ENCODE assay signal across 8 cellular contexts in genomic region chr14:77593501-77593911, GRCh38. TPM values are rescaled to one million over a fixed set of nuclear protein-coding genes. Genes with fewer than 3 reads are reported as not detected.
DNase-seq lines count a peak whose midpoint lies in the region; ATAC-seq and TF ChIP-seq lines count a peak whose summit lies in the region.

No MANE protein-coding gene starts in this region.

- H2BK15ac ChIP-seq in neuronal stem cell (ENCODE audit: low read length), result no peak overlapping the region

- no peak overlapping the region for H3K23ac ChIP-seq in neuronal stem cell (ENCODE audit: low read depth, low read length, poor library complexity)

- no peak overlapping the region for H3K4me3 ChIP-seq in SJCRH30
- H3K4me3 ChIP-seq in fibroblast of villous mesenchyme (ENCODE audit: low read depth, low read length), result no peak overlapping the region
- no peak overlapping the region for H3K4me3 ChIP-seq in neuronal stem cell (ENCODE audit: low read length in 2 of 2)

- peak overlapping the region; percentile 53 for H3K4me3 Mint-ChIP-seq in activated naive CD4-positive, alpha-beta T cell treated with anti-CD3 and anti-CD28 coated beads, Interleukin-2, amount 50 U/mL, for 24 hours

- H3K4me2 ChIP-seq in neuronal stem cell (ENCODE audit: insufficient read depth, low read length, poor library complexity, severe bottlenecking), result no peak overlapping the region

- no peaks in the 10 kb centered on the region for H3K27me3 Mint-ChIP-seq in activated naive CD4-positive, alpha-beta T cell treated with anti-CD3 and anti-CD28 coated beads, Interleukin-2, amount 50 U/mL, for 24 hours

- no peak overlapping the region for H2BK5ac ChIP-seq in neuronal stem cell (ENCODE audit: low read length)

- ATAC-seq in HG03095 (IDR thresholded peaks at IDR 0.05; ENCODE audit: unreplicated experiment) (peak; percentile 60), HG02623 (IDR thresholded peaks at IDR 0.05; ENCODE audit: unreplicated experiment) (no peak)

- H2AK5ac ChIP-seq in neuronal stem cell (ENCODE audit: low read depth, low read length), result no peak overlapping the region

- no peak overlapping the region for H2AFZ ChIP-seq in neuronal stem cell (ENCODE audit: low read length)

- no peak overlapping the region for H2BK12ac ChIP-seq in neuronal stem cell (ENCODE audit: low read length)

- H3K9me3 Mint-ChIP-seq in activated naive CD4-positive, alpha-beta T cell treated with anti-CD3 and anti-CD28 coated beads, Interleukin-2, amount 50 U/mL, for 24 hours, result no peaks in the 10 kb centered on the region

- peak overlapping the region; percentile 73 for H3K27ac Mint-ChIP-seq in activated naive CD4-positive, alpha-beta T cell treated with anti-CD3 and anti-CD28 coated beads, Interleukin-2, amount 50 U/mL, for 24 hours

- no CpG with 5 or more reads among the region's 2 CpGs for WGBS in neuronal stem cell (ENCODE audit: extremely low coverage in 2 of 2, insufficient read length in 2 of 2, insufficient replicate concordance in 1 of 2), 2 donors

- no peak for DNase-seq in activated naive CD4-positive, alpha-beta T cell (lab: John Stamatoyannopoulos, UW)
- DNase-seq in SJCRH30, result no peak
- peak; percentile 51 for DNase-seq in fibroblast of villous mesenchyme (ENCODE audit: low read depth)
- no peak for DNase-seq in neuronal stem cell (ENCODE audit: low spot score)
- DNase-seq in islet precursor cell, result no peak

- no peak for TF ChIP-seq CTCF in fibroblast of villous mesenchyme (IDR thresholded peaks at IDR 0.05; ENCODE audit: insufficient read depth, low read depth, low read length)

- no peak overlapping the region for H4K8ac ChIP-seq in neuronal stem cell (ENCODE audit: low read depth, low read length)

- peaks cover 58% of the 10 kb centered on the region for H3K4me1 Mint-ChIP-seq in activated naive CD4-positive, alpha-beta T cell treated with anti-CD3 and anti-CD28 coated beads, Interleukin-2, amount 50 U/mL, for 24 hours

- H3K18ac ChIP-seq in neuronal stem cell (ENCODE audit: low read length), result no peak overlapping the region

- no peak overlapping the region for H4K91ac ChIP-seq in neuronal stem cell (ENCODE audit: low read depth, low read length, poor library complexity)

- no peaks in the 10 kb centered on the region for H3K27me3 ChIP-seq in SJCRH30
- H3K27me3 ChIP-seq in neuronal stem cell (ENCODE audit: control insufficient read depth in 3 of 3, insufficient read depth in 3 of 3, low read depth in 1 of 3, low read length in 3 of 3), result no peaks in the 10 kb centered on the region

- H3K79me1 ChIP-seq in neuronal stem cell (ENCODE audit: low read depth, low read length), result peaks cover 1% of the 10 kb centered on the region

- no peak overlapping the region for H3K4ac ChIP-seq in neuronal stem cell (ENCODE audit: low read length)

- peaks cover 9% of the 10 kb centered on the region for H3K36me3 Mint-ChIP-seq in activated naive CD4-positive, alpha-beta T cell treated with anti-CD3 and anti-CD28 coated beads, Interleukin-2, amount 50 U/mL, for 24 hours

- H3K27ac ChIP-seq in SJCRH30, result peak overlapping the region; percentile 5; the same call in 1 of the 2 replicates
- H3K27ac ChIP-seq in neuronal stem cell (replicated peaks; ENCODE audit: low read length), result no peak overlapping the region

- no peak overlapping the region for H3K9ac ChIP-seq in neuronal stem cell (ENCODE audit: low read depth, low read length, poor library complexity)

- H3K9me3 ChIP-seq in SJCRH30 (replicated peaks) (no peaks in the 10 kb centered on the region), neuronal stem cell (replicated peaks in 1 of 2; ENCODE audit: control insufficient read depth in 2 of 2, insufficient read depth in 1 of 2, low read depth in 1 of 2, low read length in 2 of 2) (no peaks in the 10 kb centered on the region)

- H2BK120ac ChIP-seq in neuronal stem cell (ENCODE audit: low read depth, low read length), result no peak overlapping the region

- H3K36me3 ChIP-seq in SJCRH30 (no peaks in the 10 kb centered on the region), neuronal stem cell (replicated peaks in 1 of 2; ENCODE audit: control insufficient read depth in 2 of 2, insufficient read depth in 2 of 2, low read length in 2 of 2) (peaks cover 0 to 36% of the 10 kb centered on the region in 2 donors)

- no peak overlapping the region for H3K14ac ChIP-seq in neuronal stem cell (ENCODE audit: low read length)

- peaks cover 7% of the 10 kb centered on the region for H3K4me1 ChIP-seq in SJCRH30
- no peaks in the 10 kb centered on the region for H3K4me1 ChIP-seq in neuronal stem cell (ENCODE audit: control insufficient read depth in 2 of 2, insufficient read depth in 1 of 2, low read depth in 1 of 2, low read length in 2 of 2)

RNA-seq across cellular contexts. Expression of gene SPTLC2, which starts 22.9 kb away (rescaled TPM):
- total RNA-seq in SJCRH30 (2014; rRNA removed; shearing (Covaris generic)), result 15.1 and 15.8 TPM in 2 replicates
- total RNA-seq in fibroblast of villous mesenchyme, result 38.3 and 48.4 TPM in 2 replicates
- 3.5 TPM for polyA plus RNA-seq in neuronal stem cell (2013, experiment 1 of 2)
- 3.3 TPM for polyA plus RNA-seq in neuronal stem cell (2013, experiment 2 of 2)
